8 cellular contexts compared by ENCODE assay signal in the genomic region with DNA sequence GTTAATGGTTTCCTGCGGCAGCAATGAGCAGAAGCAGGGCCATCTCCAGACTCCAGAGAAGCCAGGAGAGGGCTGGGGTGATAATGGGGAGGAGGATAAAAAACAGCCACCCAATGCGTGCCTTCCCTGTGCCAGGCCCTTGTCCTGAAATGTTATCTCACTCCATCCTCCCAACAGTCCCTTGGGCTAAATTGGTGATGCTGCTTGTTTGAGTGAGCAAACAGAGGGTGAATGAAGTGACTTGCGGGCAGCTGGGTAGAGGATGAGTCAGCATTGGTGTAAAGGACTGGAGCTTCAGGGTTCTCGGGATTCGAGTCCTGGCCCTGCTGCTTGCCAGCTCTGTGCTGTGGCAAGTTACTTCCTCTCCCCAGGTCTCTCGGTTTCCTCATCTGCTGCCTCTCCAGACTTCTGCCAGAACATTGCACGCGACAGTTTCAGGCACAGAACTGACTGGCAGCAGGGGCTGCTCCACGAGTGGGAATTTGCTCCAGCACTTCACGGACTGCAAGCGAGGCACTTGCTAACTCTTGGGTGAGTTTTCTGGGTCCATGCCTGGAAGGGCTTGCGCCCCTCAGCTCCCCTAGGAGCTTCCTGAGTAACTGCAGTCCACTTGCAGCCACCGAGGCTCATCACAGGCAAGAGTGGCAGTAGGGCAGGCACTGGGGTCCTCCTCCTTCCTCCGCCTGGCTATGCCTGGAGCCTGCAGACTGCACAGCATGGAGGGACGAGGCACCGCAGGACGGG. TPM values are rescaled to one million over a fixed set of nuclear protein-coding genes. Genes with fewer than 3 reads are reported as not detected.
DNase-seq lines count a peak whose midpoint lies in the region; ATAC-seq, FAIRE-seq and TF ChIP-seq lines count a peak whose summit lies in the region.

A gene with protein sequence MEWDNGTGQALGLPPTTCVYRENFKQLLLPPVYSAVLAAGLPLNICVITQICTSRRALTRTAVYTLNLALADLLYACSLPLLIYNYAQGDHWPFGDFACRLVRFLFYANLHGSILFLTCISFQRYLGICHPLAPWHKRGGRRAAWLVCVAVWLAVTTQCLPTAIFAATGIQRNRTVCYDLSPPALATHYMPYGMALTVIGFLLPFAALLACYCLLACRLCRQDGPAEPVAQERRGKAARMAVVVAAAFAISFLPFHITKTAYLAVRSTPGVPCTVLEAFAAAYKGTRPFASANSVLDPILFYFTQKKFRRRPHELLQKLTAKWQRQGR (plus strand): TSS at position 403 of the 744 bp plus-strand sequence. CDS start 24,181 bp downstream, outside the sequence.

- DNase-seq in GDM1 (lab: John Stamatoyannopoulos, UW), result peak; percentile 60
- DNase-seq in NCI-H2196 (lab: John Stamatoyannopoulos, UW; ENCODE audit: unreplicated experiment), result peak; percentile 34
- DNase-seq in bronchial epithelial cell (ENCODE audit: low read depth), result peak; percentile 89
- DNase-seq in mesenchymal stem cell, result peak; percentile 81
- DNase-seq in stimulated activated naive CD4-positive, alpha-beta T cell treated with Interleukin-2 at 50 U/mL for 16 hours (lab: John Stamatoyannopoulos, UW), result no peak
- DNase-seq in cerebellar cortex (ENCODE audit: low spot score), result no peak

- ATAC-seq in GM21526 (IDR thresholded peaks at IDR 0.05; ENCODE audit: low FRiP score, unreplicated experiment), result no peak
- ATAC-seq in gastroesophageal sphincter, result no peak

- FAIRE-seq in bronchial epithelial cell (lab: Jason Lieb, UNC), result no peak

- H3K4me3 ChIP-seq in bronchial epithelial cell (ENCODE audit: low read depth, low read length) (no peak within 1 kb of the TSS), mesenchymal stem cell (ENCODE audit: insufficient read depth in 1 of 2, low read depth in 1 of 2, low read length in 2 of 2) (no peak within 1 kb of the TSS), gastroesophageal sphincter (peak within 1 kb of the TSS in 1 of 2 donors; percentile 33)

- H3K4me2 ChIP-seq in mesenchymal stem cell (ENCODE audit: low read length, poor library complexity, severe bottlenecking), result no peak within 1 kb of the TSS

- H2AFZ ChIP-seq in mesenchymal stem cell (ENCODE audit: low read depth, low read length), result no peak within 1 kb of the TSS

- no peak for TF ChIP-seq EP300 in gastroesophageal sphincter (IDR thresholded peaks at IDR 0.05)

- H3K36me3 ChIP-seq in bronchial epithelial cell (ENCODE audit: control insufficient read depth, insufficient read depth, low read length), result no peaks in the 10 kb centered on the region
- no peaks in the 10 kb centered on the region for H3K36me3 ChIP-seq in mesenchymal stem cell (ENCODE audit: control insufficient read depth in 1 of 2, insufficient read depth in 2 of 2, low read depth in 1 of 2, low read length in 2 of 2)
- no peaks in the 10 kb centered on the region for H3K36me3 ChIP-seq in gastroesophageal sphincter

- H2BK12ac ChIP-seq in mesenchymal stem cell (ENCODE audit: low read length in 2 of 2), result peak within 1 kb of the TSS; percentile 4 to 40

- no peak within 1 kb of the TSS for H3K27ac ChIP-seq in mesenchymal stem cell (ENCODE audit: low read length, poor library complexity, severe bottlenecking)
- H3K27ac ChIP-seq in gastroesophageal sphincter, result no peak within 1 kb of the TSS

- peak within 1 kb of the TSS; percentile 12 for H2BK15ac ChIP-seq in mesenchymal stem cell (ENCODE audit: low read depth, poor library complexity, severe bottlenecking)

- no peak within 1 kb of the TSS for H2AK5ac ChIP-seq in mesenchymal stem cell (ENCODE audit: low read length, severe bottlenecking)

- no peaks in the 10 kb centered on the region for H3K27me3 ChIP-seq in bronchial epithelial cell (ENCODE audit: control insufficient read depth, insufficient read depth, low read length)
- H3K27me3 ChIP-seq in mesenchymal stem cell (ENCODE audit: control insufficient read depth in 1 of 2, insufficient read depth in 1 of 2, low read length in 2 of 2), result peaks cover 0 to 17% of the 10 kb centered on the region in 2 experiments
- H3K27me3 ChIP-seq in gastroesophageal sphincter, result peaks cover 22% of the 10 kb centered on the region

- no peaks in the 10 kb centered on the region for H3K79me1 ChIP-seq in mesenchymal stem cell (replicated peaks; ENCODE audit: low read length, poor library complexity, severe bottlenecking)

- H3K18ac ChIP-seq in mesenchymal stem cell (ENCODE audit: low read depth in 1 of 2, low read length in 2 of 2), result peak within 1 kb of the TSS; percentile 37 to 81

- H4K8ac ChIP-seq in mesenchymal stem cell (ENCODE audit: low read length), result peak within 1 kb of the TSS; percentile 79

- no peaks in the 10 kb centered on the region for H3K9me3 ChIP-seq in mesenchymal stem cell (ENCODE audit: control insufficient read depth, low read length)
- H3K9me3 ChIP-seq in gastroesophageal sphincter, result no peaks in the 10 kb centered on the region

- H3K23ac ChIP-seq in mesenchymal stem cell (ENCODE audit: low read length in 2 of 2), result peak within 1 kb of the TSS in 1 of 2 experiments; percentile 5

- peak within 1 kb of the TSS; percentile 29 for H3K9ac ChIP-seq in mesenchymal stem cell (ENCODE audit: low read length)

- H2BK120ac ChIP-seq in mesenchymal stem cell (ENCODE audit: low read depth, low read length), result peak within 1 kb of the TSS; percentile 29

- TF ChIP-seq CTCF in bronchial epithelial cell (IDR thresholded peaks at IDR 0.05; ENCODE audit: insufficient read depth, low read length, severe bottlenecking), result no peak
- TF ChIP-seq CTCF in gastroesophageal sphincter (IDR thresholded peaks at IDR 0.05), result no peak

- H2BK5ac ChIP-seq in mesenchymal stem cell (ENCODE audit: low read depth, low read length, poor library complexity, severe bottlenecking), result no peak within 1 kb of the TSS

- TF ChIP-seq POLR2A in gastroesophageal sphincter (IDR thresholded peaks at IDR 0.05), result peak in 1 of 2 donors; percentile 32

- peaks cover 8% of the 10 kb centered on the region for H3K4me1 ChIP-seq in mesenchymal stem cell (ENCODE audit: control insufficient read depth, insufficient read depth, low read depth, low read length)
- peaks cover 0 to 6% (median 0%) of the 10 kb centered on the region in 3 donors for H3K4me1 ChIP-seq in gastroesophageal sphincter

- peak within 1 kb of the TSS; percentile 57 for H4K91ac ChIP-seq in mesenchymal stem cell (ENCODE audit: low read length)

- WGBS in mesenchymal stem cell, result 52% methylated on average over 16 of the region's 17 CpGs
- whole genome bisulfite sequencing in gastroesophageal sphincter (ENCODE audit: low coverage in 1 of 2), 2 donors, result 69% methylated on average over 5 of the region's 17 CpGs; no CpG with 5 or more reads in 1 of the 2 donors

- no peak within 1 kb of the TSS for H3K14ac ChIP-seq in mesenchymal stem cell (ENCODE audit: low read length in 2 of 2)

- peak within 1 kb of the TSS in 1 of 2 experiments; percentile 71 for H3K4ac ChIP-seq in mesenchymal stem cell (ENCODE audit: low read depth in 1 of 2, low read length in 2 of 2)

RNA-seq across cellular contexts. Expression of the gene that starts here (rescaled TPM):
- total RNA-seq in bronchial epithelial cell (0.26 TPM in 1 of 2 replicates, not detected in the other), gastroesophageal sphincter (1 to 10 TPM; 1.8 to 2.8 (median 2.3) TPM)
- polyA plus RNA-seq in mesenchymal stem cell (2013, experiment 1 of 2), result 0.35 TPM
- 0.21 TPM for polyA plus RNA-seq in mesenchymal stem cell (2013, experiment 2 of 2)

Comparison
In these comparisons a context has a peak if more than half of its experiments do, and no peak if none do; other contexts are left out.
1. Peak in DNase-seq in bronchial epithelial cell; RNA of the gene not detected or under 1 TPM.
2. DNase-seq: peak in GDM1 (single experiment), NCI-H2196 (single experiment) and mesenchymal stem cell (single experiment); none in stimulated activated naive CD4-positive, alpha-beta T cell treated with Interleukin-2 at 50 U/mL for 16 hours (single experiment) and cerebellar cortex (single experiment).